Comparison of ENCODE assay signal across 1 cellular context in genomic region chr1:247113094-247113497, GRCh38.
TF ChIP-seq lines count a peak whose summit lies in the region.

No MANE protein-coding gene starts in this region.

TF ChIP-seq in GM23338, 12 proteins besides CTCF, POLR2A, EP300 and RAD21 (continued from another document):
- TF ChIP-seq NANOG (IDR thresholded peaks at IDR 0.05; ENCODE audit: borderline replicate concordance) (no peak), ETS1 (IDR thresholded peaks at IDR 0.05) (no peak), REST (IDR thresholded peaks at IDR 0.05; ENCODE audit: unreplicated experiment) (no peak), JUNB (IDR thresholded peaks at IDR 0.05; ENCODE audit: unreplicated experiment) (no peak), STAT1 (IDR thresholded peaks at IDR 0.05; ENCODE audit: unreplicated experiment) (no peak), EZH2 (IDR thresholded peaks at IDR 0.05; ENCODE audit: low read depth, unreplicated experiment) (no peak), POLR2AphosphoS5 (IDR thresholded peaks at IDR 0.05; ENCODE audit: low read depth) (no peak), CREB1 (CRISPR knock-in tag; IDR thresholded peaks at IDR 0.05; ENCODE audit: low read depth) (no peak)
